18 cellular contexts compared by ENCODE assay signal in genomic region chr3:111617912-111618601, GRCh38. TPM values are rescaled to one million over a fixed set of nuclear protein-coding genes. Genes with fewer than 3 reads are reported as not detected.
DNase-seq lines count a peak whose midpoint lies in the region; ATAC-seq lines count a peak whose summit lies in the region.
"Had no signal": no experiment of that assay in that cellular context is flagged by ENCODE, and none has a peak within 500 bp of the region (broad histone marks: within the 10 kb centered on the region; RNA-seq: fewer than 3 reads in every experiment).

No MANE protein-coding gene starts in this region.

- H3K27me3 Mint-ChIP-seq in activated T-cell treated with anti-CD3 and anti-CD28 coated beads, Interleukin-2, amount 50 U/mL, for 72 hours (ENCODE audit: low read depth): no peaks in the 10 kb centered on the region
- peaks cover 0 to 2% (median 2%) of the 10 kb centered on the region in 3 donors for H3K27me3 Mint-ChIP-seq in immature natural killer cell (ENCODE audit: low read depth in 3 of 3)

- no peaks in the 10 kb centered on the region for H3K9me3 Mint-ChIP-seq in activated T-cell treated with anti-CD3 and anti-CD28 coated beads, Interleukin-2, amount 50 U/mL, for 72 hours
- no peaks in the 10 kb centered on the region for H3K9me3 Mint-ChIP-seq in immature natural killer cell
- H3K9me3 Mint-ChIP-seq: HFFc6 had no signal

- DNase-seq in stimulated activated CD4-positive, alpha-beta T cell treated with anti-CD3 and anti-CD28 coated beads, Interleukin-15, amount 100 ng/mL, for 24 hours: peak; percentile 37
- no peak for DNase-seq in stimulated activated CD4-positive, alpha-beta T cell treated with anti-CD3 and anti-CD28 coated beads, Interleukin-12 subunit alpha, Interleukin-12 subunit beta, amount 100 ng/mL, for 4 hours
- DNase-seq in activated T-cell treated with anti-CD3 and anti-CD28 coated beads, Interleukin-2, amount 50 U/mL, for 72 hours: no peak
- DNase-seq in immature natural killer cell: no peak
- no peak for DNase-seq in SIG-M5 treated with dmso at 0.1 percent for 504 hours (lab: John Stamatoyannopoulos, UW; ENCODE audit: unreplicated experiment)
- DNase-seq in DMS 273 (lab: John Stamatoyannopoulos, UW; ENCODE audit: unreplicated experiment): no peak
- DNase-seq in epidermal melanocyte (ENCODE audit: insufficient read length, low spot score): no peak
- DNase-seq: central memory CD4-positive, alpha-beta T cell; effector memory CD4-positive, alpha-beta T cell; HFFc6; NCI-H1105 treated with DMSO at 0.1 percent for 48 hours; NCI-H2171; substantia nigra had no signal

- H3K4me1 Mint-ChIP-seq in activated T-cell treated with anti-CD3 and anti-CD28 coated beads, Interleukin-2, amount 50 U/mL, for 72 hours (ENCODE audit: low read depth): peaks cover 68% of the 10 kb centered on the region
- peaks cover 41 to 54% of the 10 kb centered on the region in 2 donors for H3K4me1 Mint-ChIP-seq in immature natural killer cell

- no peak for ATAC-seq in activated T-cell treated with anti-CD3 and anti-CD28 coated beads, Interleukin-2, amount 50 U/mL, for 72 hours (replicated peaks in 1 of 2)
- no peak for ATAC-seq in HG02870 (IDR thresholded peaks at IDR 0.05; ENCODE audit: unreplicated experiment)
- ATAC-seq: K562, left lung had no signal

- peak overlapping the region; percentile 77 for H3K27ac Mint-ChIP-seq in activated T-cell treated with anti-CD3 and anti-CD28 coated beads, Interleukin-2, amount 50 U/mL, for 72 hours
- H3K27ac Mint-ChIP-seq in immature natural killer cell: peak overlapping the region; percentile 75 to 95 (median 88)
- H3K27ac Mint-ChIP-seq: HFFc6 had no signal

- H3K4me3 Mint-ChIP-seq in activated T-cell treated with anti-CD3 and anti-CD28 coated beads, Interleukin-2, amount 50 U/mL, for 72 hours: peak overlapping the region; percentile 40 to 50
- peak overlapping the region in 1 of 5 donors; percentile 9 for H3K4me3 Mint-ChIP-seq in immature natural killer cell
- H3K4me3 Mint-ChIP-seq: HFFc6 had no signal

- peaks cover 10 to 11% of the 10 kb centered on the region in 2 donors for H3K36me3 Mint-ChIP-seq in activated T-cell treated with anti-CD3 and anti-CD28 coated beads, Interleukin-2, amount 50 U/mL, for 72 hours (ENCODE audit: insufficient read depth in 2 of 2)
- H3K36me3 Mint-ChIP-seq in immature natural killer cell: peaks cover 0 to 8% (median 6%) of the 10 kb centered on the region in 3 donors

RNA-seq across cellular contexts. Expression of gene ZBED2, which starts 22.9 kb away (rescaled TPM):
- 100 to 1,000 TPM; 360 to 597 TPM for total RNA-seq in activated T-cell treated with anti-CD3 and anti-CD28 coated beads, Interleukin-2, amount 50 U/mL, for 72 hours
- under 1 TPM in 1 of 3 donors, not detected in 2; 0.50 TPM for polyA plus RNA-seq in immature natural killer cell
- total RNA-seq: fibroblast of villous mesenchyme, RPMI7951 had no signal
- polyA plus RNA-seq: K562 had no signal

RNA-seq across cellular contexts. Expression of gene PLCXD2, which starts 56.4 kb away (rescaled TPM):
- 10 to 100 TPM in 1 of 2 donors, 1 to 10 TPM in 1; 9.0 to 10.6 TPM for total RNA-seq in activated T-cell treated with anti-CD3 and anti-CD28 coated beads, Interleukin-2, amount 50 U/mL, for 72 hours
- 1 to 10 TPM in 2 of 3 donors, under 1 TPM in 1; 0.93 to 5.4 (median 2.2) TPM for polyA plus RNA-seq in immature natural killer cell
